9 cellular contexts compared by ENCODE assay signal in genomic region chr11:33941637-33942160, GRCh38. TPM values are rescaled to one million over a fixed set of nuclear protein-coding genes. Genes with fewer than 3 reads are reported as not detected.
DNase-seq lines count a peak whose midpoint lies in the region; ATAC-seq and TF ChIP-seq lines count a peak whose summit lies in the region.
"Had no signal": no experiment of that assay in that cellular context is flagged by ENCODE, and none has a peak within 500 bp of the region (broad histone marks: within the 10 kb centered on the region; RNA-seq: fewer than 3 reads in every experiment).

No MANE protein-coding gene starts in this region.

- H3K27me3 ChIP-seq in SK-N-SH (ENCODE audit: insufficient read depth) = no peaks in the 10 kb centered on the region
- no peaks in the 10 kb centered on the region for H3K27me3 ChIP-seq in cardiac muscle cell
- no peaks in the 10 kb centered on the region for H3K27me3 ChIP-seq in thoracic aorta (replicated peaks; ENCODE audit: insufficient read depth)

- no peaks in the 10 kb centered on the region for H3K9me2 ChIP-seq in SK-N-SH

- ATAC-seq in thoracic aorta (ENCODE audit: insufficient number of reproducible peaks, low FRiP score, low read depth) (no peak), GM19324 (IDR thresholded peaks at IDR 0.05; ENCODE audit: low FRiP score, unreplicated experiment) (no peak)

- peak overlapping the region; percentile 13 to 81; a peak in 2 of 4 replicates for H3K27ac ChIP-seq in SK-N-SH (ENCODE audit: low read depth in 2 of 2, low read length in 1 of 2)
- H3K27ac ChIP-seq in cardiac muscle cell = peak overlapping the region; percentile 39
- peak overlapping the region; percentile 37 to 58 for H3K27ac ChIP-seq in thoracic aorta
- H3K27ac ChIP-seq: 22Rv1 had no signal

- H3K36me3 ChIP-seq in SK-N-SH (replicated peaks in 1 of 2; ENCODE audit: control insufficient read depth in 1 of 2, insufficient read depth in 2 of 2, low read length in 1 of 2) = no peaks in the 10 kb centered on the region
- no peaks in the 10 kb centered on the region for H3K36me3 ChIP-seq in cardiac muscle cell
- no peaks in the 10 kb centered on the region for H3K36me3 ChIP-seq in thoracic aorta

- H3K79me2 ChIP-seq in SK-N-SH (ENCODE audit: insufficient read depth) = no peaks in the 10 kb centered on the region

- POLR2A ChIA-PET in SK-N-SH (lab: Yijun Ruan, JAX) = no interaction called here

- DNase-seq in DMS53 (lab: John Stamatoyannopoulos, UW) = peak; percentile 19
- no peak for DNase-seq in DMS53 treated with DMSO at 0.1 percent for 48 hours (lab: John Stamatoyannopoulos, UW; ENCODE audit: unreplicated experiment)
- DNase-seq in SK-N-SH = peak; percentile 56
- peak in 1 of 2 donors; percentile 62 for DNase-seq in cardiac muscle cell (ENCODE audit: low read depth in 1 of 2, low spot score in 1 of 2)
- DNase-seq in thoracic aorta (ENCODE audit: low spot score) = peak; percentile 8
- no peak for DNase-seq in activated effector memory CD4-positive, alpha-beta T cell treated with Interleukin-2 at 50 U/mL for 16 hours
- no peak for DNase-seq in occipital lobe (lab: John Stamatoyannopoulos, UW)

- CTCF ChIA-PET in SK-N-SH (lab: Yijun Ruan, JAX) = interaction anchor here (1.4 to 2.3 kb wide), 2 partner anchors 29 to 84 kb away, joined by 3 to 8 read pairs; no protein-coding TSS in a partner anchor

- no peak for TF ChIP-seq CTCF in SK-N-SH (IDR thresholded peaks at IDR 0.05)
- TF ChIP-seq CTCF in cardiac muscle cell (IDR thresholded peaks at IDR 0.05; ENCODE audit: low read depth, low read length) = no peak
- TF ChIP-seq CTCF in thoracic aorta (IDR thresholded peaks at IDR 0.05) = no peak

- no peak overlapping the region for H3K4me2 ChIP-seq in SK-N-SH

- no peak for TF ChIP-seq RAD21 in SK-N-SH (IDR thresholded peaks at IDR 0.05; ENCODE audit: low read length)

- peak overlapping the region; percentile 76 for H2AFZ ChIP-seq in SK-N-SH (ENCODE audit: low read depth)

- H3K4me1 ChIP-seq in SK-N-SH (ENCODE audit: control insufficient read depth in 1 of 2, insufficient read depth in 2 of 2, low read depth in 1 of 2, low read length in 1 of 2) (peaks cover 8 to 16% of the 10 kb centered on the region in 2 experiments; a peak in 2 of 4 replicates), cardiac muscle cell (ENCODE audit: low read depth) (peaks cover 24% of the 10 kb centered on the region), thoracic aorta (ENCODE audit: control insufficient read depth in 1 of 2, low read depth in 2 of 2) (peaks cover 33 to 57% of the 10 kb centered on the region in 2 donors)

- H3K4me3 ChIP-seq in SK-N-SH (ENCODE audit: low read depth in 2 of 2, low read length in 1 of 2) = no peak overlapping the region
- H3K4me3 ChIP-seq in cardiac muscle cell = no peak overlapping the region
- H3K4me3 ChIP-seq in thoracic aorta = no peak overlapping the region

- TF ChIP-seq EP300 in SK-N-SH (IDR thresholded peaks at IDR 0.05; ENCODE audit: borderline replicate concordance in 1 of 2, low read depth in 1 of 2, low read length in 1 of 2) = 0 out of 4 replicates have a peak, but pooled peaks of 1 of the 2 experiments have one; percentile 14

- H3K9ac ChIP-seq in SK-N-SH = no peak overlapping the region

- H4K20me1 ChIP-seq in SK-N-SH (ENCODE audit: insufficient read depth) = no peaks in the 10 kb centered on the region

- 40% methylated on average over 4 of the region's 7 CpGs for WGBS in SK-N-SH (ENCODE audit: low lambda C conversion rate)

- H3F3A ChIP-seq in SK-N-SH (replicated peaks; ENCODE audit: insufficient read depth) = no peaks in the 10 kb centered on the region

- H3K9me3 ChIP-seq in SK-N-SH (no peaks in the 10 kb centered on the region), cardiac muscle cell (ENCODE audit: low read depth) (no peaks in the 10 kb centered on the region), thoracic aorta (no peaks in the 10 kb centered on the region)

TF ChIP-seq in SK-N-SH, 30 proteins besides CTCF, POLR2A, EP300 and RAD21:
- TF ChIP-seq USF1 (IDR thresholded peaks at IDR 0.05; ENCODE audit: borderline replicate concordance, low read depth) (no peak), GABPA (IDR thresholded peaks at IDR 0.05; ENCODE audit: low read depth) (0 out of 2 replicates have a peak, but pooled peaks have one; percentile 9), RCOR1 (IDR thresholded peaks at IDR 0.05; ENCODE audit: low read length) (peak; percentile 25; the same call in 1 of the 2 replicates), MXI1 (IDR thresholded peaks at IDR 0.05; ENCODE audit: low read depth, low read length) (peak; percentile 35; the same call in 1 of the 2 replicates)

RNA-seq across cellular contexts. Expression of gene LMO2, which starts 49.8 kb away (rescaled TPM):
- polyA plus RNA-seq in SK-N-SH (2012; rRNA removed) (0.05 TPM in 2 replicates), cardiac muscle cell (27.7 and 33.4 TPM in 2 replicates)
- polyA plus RNA-seq in SK-N-SH (2012; cell fraction: cytosol; rRNA removed) = 0.03 and 0.04 TPM in 2 replicates
- polyA plus RNA-seq in SK-N-SH (2012; cell fraction: nucleus; rRNA removed) = not detected in 2 replicates
- total RNA-seq in cardiac muscle cell (25.6 and 28.6 TPM in 2 replicates), thoracic aorta (10 to 100 TPM; 37.0 to 74.3 TPM), occipital lobe (18.4 TPM)

Comparison
In these comparisons a context has a peak if more than half of its experiments do, and no peak if none do; other contexts are left out.
1. DNase-seq: peak in DMS53 (single experiment), SK-N-SH (single experiment) and thoracic aorta (single experiment); none in DMS53 treated with DMSO at 0.1 percent for 48 hours (single experiment), activated effector memory CD4-positive, alpha-beta T cell treated with Interleukin-2 at 50 U/mL for 16 hours (single experiment) and occipital lobe (single experiment).
2. Peak in every context shown above with its lines, with median percentiles within 50 percentile points of each other: H3K27ac ChIP-seq.